Comparison of ENCODE assay signal across 1 cellular context in genomic region chr1:14999441-14999840, GRCh38.
TF ChIP-seq lines count a peak whose summit lies in the region.

No MANE protein-coding gene starts in this region.

TF ChIP-seq in IMR-90, 13 proteins besides CTCF, POLR2A, EP300 and RAD21 (continued from another document):
- TF ChIP-seq RCOR1 (IDR thresholded peaks at IDR 0.05; ENCODE audit: insufficient replicate concordance, low read length) = no peak
- no peak for TF ChIP-seq BHLHE40 (IDR thresholded peaks at IDR 0.05; ENCODE audit: low read depth, low read length)
- no peak for TF ChIP-seq CEBPB (IDR thresholded peaks at IDR 0.05; ENCODE audit: low read depth, low read length)
- no peak for TF ChIP-seq MXI1 (IDR thresholded peaks at IDR 0.05; ENCODE audit: borderline replicate concordance, low read depth, low read length)
- TF ChIP-seq CHD1 (IDR thresholded peaks at IDR 0.05; ENCODE audit: low read depth, low read length) = no peak
- no peak for TF ChIP-seq FOS (IDR thresholded peaks at IDR 0.05; ENCODE audit: low read depth, low read length)
- no peak for TF ChIP-seq NFE2L2 (IDR thresholded peaks at IDR 0.05; ENCODE audit: low read depth, low read length)
- TF ChIP-seq MAFK (IDR thresholded peaks at IDR 0.05; ENCODE audit: low read depth, low read length) = no peak
- no peak for TF ChIP-seq USF2 (IDR thresholded peaks at IDR 0.05; ENCODE audit: low read depth, low read length)
